ENCODE assay signal across 17 cellular contexts in genomic region chrX:68083510-68083909, GRCh38.
"Had no signal": no experiment of that assay in that cellular context is flagged by ENCODE, and none has a peak within 500 bp of the region (broad histone marks: within the 10 kb centered on the region; RNA-seq: fewer than 3 reads in every experiment).

No MANE protein-coding gene starts in this region.

- H3K36me3 Mint-ChIP-seq: activated naive CD8-positive, alpha-beta T cell treated with anti-CD3 and anti-CD28 coated beads, Interleukin-2, amount 10 ng/mL, durations not matched to agents 7 days and 5 days; natural killer cell treated with Interleukin-12 subunit alpha and Interleukin-12 subunit beta and Interleukin-15 and Interleukin-18, amount 100 ng/mL, for 72 hours; T-cell had no signal

- H3K27ac Mint-ChIP-seq: activated CD8-positive, alpha-beta T cell treated with anti-CD3 and anti-CD28 coated beads for 36 hours; activated naive CD8-positive, alpha-beta T cell treated with anti-CD3 and anti-CD28 coated beads, Interleukin-2, amount 10 ng/mL, durations not matched to agents 7 days and 5 days; natural killer cell treated with Interleukin-12 subunit alpha and Interleukin-12 subunit beta and Interleukin-15 and Interleukin-18, amount 100 ng/mL, for 72 hours; T-cell had no signal

- H3K9me3 Mint-ChIP-seq: activated CD8-positive, alpha-beta T cell treated with anti-CD3 and anti-CD28 coated beads for 36 hours; natural killer cell treated with Interleukin-12 subunit alpha and Interleukin-12 subunit beta and Interleukin-15 and Interleukin-18, amount 100 ng/mL, for 72 hours; T-cell had no signal

- H3K4me1 Mint-ChIP-seq: activated naive CD8-positive, alpha-beta T cell treated with anti-CD3 and anti-CD28 coated beads, Interleukin-2, amount 10 ng/mL, durations not matched to agents 7 days and 5 days; central memory CD8-positive, alpha-beta T cell; T-cell had no signal

- H3K27me3 Mint-ChIP-seq: activated CD8-positive, alpha-beta T cell treated with anti-CD3 and anti-CD28 coated beads for 36 hours; activated naive CD8-positive, alpha-beta T cell treated with anti-CD3 and anti-CD28 coated beads, Interleukin-2, amount 10 ng/mL, durations not matched to agents 7 days and 5 days; central memory CD8-positive, alpha-beta T cell had no signal

- ATAC-seq: activated CD8-positive, alpha-beta T cell treated with anti-CD3 and anti-CD28 coated beads for 36 hours; gastrocnemius medialis; natural killer cell treated with Interleukin-12 subunit alpha and Interleukin-12 subunit beta and Interleukin-15 and Interleukin-18, amount 100 ng/mL, for 72 hours; T-cell had no signal

- DNase-seq: activated CD8-positive, alpha-beta memory T cell treated with anti-CD3 and anti-CD28 coated beads, Interleukin-2, amount 50 U/mL, for 4 hours; activated CD8-positive, alpha-beta T cell treated with anti-CD3 and anti-CD28 coated beads for 36 hours; activated naive CD8-positive, alpha-beta T cell treated with anti-CD3 and anti-CD28 coated beads, Interleukin-2, amount 10 ng/mL, durations not matched to agents 7 days and 5 days; cortex of kidney; effector CD8-positive, alpha-beta T cell; gastrocnemius medialis; occipital lobe; stimulated activated CD4-positive, alpha-beta T cell treated with anti-CD3 and anti-CD28 coated beads, Interleukin-12 subunit alpha, Interleukin-12 subunit beta, amount 100 ng/mL, for 4 hours; stimulated activated naive CD4-positive, alpha-beta T cell; substantia nigra; T-cell; T1000; trophoblast cell had no signal

- H3K4me3 ChIP-seq: ascending aorta, gastrocnemius medialis, prostate gland had no signal

- H3K4me3 Mint-ChIP-seq: activated CD8-positive, alpha-beta T cell treated with anti-CD3 and anti-CD28 coated beads for 36 hours; activated naive CD8-positive, alpha-beta T cell treated with anti-CD3 and anti-CD28 coated beads, Interleukin-2, amount 10 ng/mL, durations not matched to agents 7 days and 5 days; central memory CD8-positive, alpha-beta T cell; natural killer cell treated with Interleukin-12 subunit alpha and Interleukin-12 subunit beta and Interleukin-15 and Interleukin-18, amount 100 ng/mL, for 72 hours; T-cell had no signal
